ENCODE assay signal across 16 cellular contexts in genomic region chr3:128281461-128282367, GRCh38.
A peak's percentile ranks its signal among the peaks of the same experiment; 100 is the strongest.
DNase-seq lines count a peak whose midpoint lies in the region; ATAC-seq and TF ChIP-seq lines count a peak whose summit lies in the region.
"Had no signal": no experiment of that assay in that cellular context is flagged by ENCODE, and none has a peak within 500 bp of the region (broad histone marks: within the 10 kb centered on the region; RNA-seq: fewer than 3 reads in every experiment).

No MANE protein-coding gene starts in this region.

- CTCF ChIA-PET in activated naive CD4-positive, alpha-beta T cell treated with anti-CD3 and anti-CD28 coated beads, Interleukin-2, amount 10 ng/mL, durations not matched to agents 7 days and 5 days (lab: Charles Lee): no interaction called here
- CTCF ChIA-PET in naive thymus-derived CD4-positive, alpha-beta T cell (lab: Charles Lee): no interaction called here

- POLR2A ChIA-PET in naive thymus-derived CD4-positive, alpha-beta T cell (lab: Charles Lee): interaction anchor here (0.6 to 1.7 kb wide), 3 partner anchors 11 to 689 kb away, joined by 3 to 6 read pairs (median 4); no protein-coding TSS in a partner anchor

- no peak for TF ChIP-seq CTCF in esophagus muscularis mucosa (IDR thresholded peaks at IDR 0.05)
- TF ChIP-seq CTCF in tibial nerve (IDR thresholded peaks at IDR 0.05): no peak
- no peak for TF ChIP-seq CTCF in esophagus squamous epithelium (IDR thresholded peaks at IDR 0.05)

- no peak overlapping the region for H3K4me3 Mint-ChIP-seq in activated naive CD4-positive, alpha-beta T cell treated with anti-CD3 and anti-CD28 coated beads, Interleukin-2, amount 10 ng/mL, durations not matched to agents 7 days and 5 days
- H3K4me3 Mint-ChIP-seq in naive thymus-derived CD4-positive, alpha-beta T cell: no peak overlapping the region
- H3K4me3 Mint-ChIP-seq: activated CD4-positive, alpha-beta T cell treated with anti-CD3 and anti-CD28 coated beads, Interleukin-2, amount 10 ng/mL, durations not matched to agents 24 days and 14 days; CD14-positive monocyte; stimulated activated memory B cell treated with anti-CD40 and anti-IgM and Interleukin-4, amounts not matched to agents 10 μg/mL and 1 μg/mL and 100 μg/mL, for 72 hours had no signal

- H3K36me3 ChIP-seq in esophagus muscularis mucosa: peaks cover 0 to 13% (median 2%) of the 10 kb centered on the region in 4 donors
- peaks cover 0 to 20% (median 0%) of the 10 kb centered on the region in 3 experiments for H3K36me3 ChIP-seq in naive thymus-derived CD4-positive, alpha-beta T cell (ENCODE audit: control insufficient read depth in 2 of 3, insufficient read depth in 3 of 3, low read length in 3 of 3)
- H3K36me3 ChIP-seq in tibial nerve: peaks cover 0 to 12% (median 0%) of the 10 kb centered on the region in 3 donors
- H3K36me3 ChIP-seq in esophagus squamous epithelium: peaks cover 0 to 16% (median 0%) of the 10 kb centered on the region in 3 donors

- TF ChIP-seq EP300 in esophagus muscularis mucosa (IDR thresholded peaks at IDR 0.05): no peak
- no peak for TF ChIP-seq EP300 in tibial nerve (IDR thresholded peaks at IDR 0.05)

- no peak for TF ChIP-seq POLR2A in esophagus muscularis mucosa (IDR thresholded peaks at IDR 0.05; ENCODE audit: low read depth)
- TF ChIP-seq POLR2A in tibial nerve (IDR thresholded peaks at IDR 0.05): no peak
- TF ChIP-seq POLR2A in esophagus squamous epithelium (IDR thresholded peaks at IDR 0.05): no peak

- intact Hi-C loops in esophagus muscularis mucosa (cut with DNase I): no loop called here
- intact Hi-C loops in naive thymus-derived CD4-positive, alpha-beta T cell (cut with micrococcal nuclease): no loop called here
- intact Hi-C loops in esophagus squamous epithelium (cut with DNase I): no loop called here

- H3K27ac ChIP-seq in esophagus muscularis mucosa (replicated peaks in 1 of 4) (peak overlapping the region in 1 of 4 donors; percentile 68), tibial nerve (peak overlapping the region in 3 of 4 donors; percentile 16 to 84 (median 79)), esophagus squamous epithelium (no peak overlapping the region)
- no peak overlapping the region for H3K27ac ChIP-seq in naive thymus-derived CD4-positive, alpha-beta T cell (ENCODE audit: low read depth, low read length)
- H3K27ac ChIP-seq: SK-N-MC had no signal

- no peak for ATAC-seq in activated naive CD4-positive, alpha-beta T cell treated with anti-CD3 and anti-CD28 coated beads, Interleukin-2, amount 50 U/mL, for 72 hours
- ATAC-seq in naive thymus-derived CD4-positive, alpha-beta T cell: peak; percentile 14
- no peak for ATAC-seq in HG03571 (IDR thresholded peaks at IDR 0.05; ENCODE audit: unreplicated experiment)
- ATAC-seq: stimulated activated memory B cell treated with anti-CD40 and anti-IgM and Interleukin-4, amounts not matched to agents 10 μg/mL and 1 μg/mL and 100 μg/mL, for 72 hours had no signal

- H3K9me3 Mint-ChIP-seq in activated naive CD4-positive, alpha-beta T cell treated with anti-CD3 and anti-CD28 coated beads, Interleukin-2, amount 50 U/mL, for 72 hours: no peaks in the 10 kb centered on the region
- no peaks in the 10 kb centered on the region for H3K9me3 Mint-ChIP-seq in activated naive CD4-positive, alpha-beta T cell treated with anti-CD3 and anti-CD28 coated beads, Interleukin-2, amount 10 ng/mL, durations not matched to agents 7 days and 5 days
- peaks cover 0 to 3% (median 0%) of the 10 kb centered on the region in 11 donors for H3K9me3 Mint-ChIP-seq in naive thymus-derived CD4-positive, alpha-beta T cell
- H3K9me3 Mint-ChIP-seq: activated CD4-positive, alpha-beta T cell treated with anti-CD3 and anti-CD28 coated beads, Interleukin-2, amount 10 ng/mL, durations not matched to agents 24 days and 14 days; CD14-positive monocyte; stimulated activated memory B cell treated with anti-CD40 and anti-IgM and Interleukin-4, amounts not matched to agents 10 μg/mL and 1 μg/mL and 100 μg/mL, for 72 hours had no signal

- no peak for DNase-seq in activated naive CD4-positive, alpha-beta T cell treated with anti-CD3 and anti-CD28 coated beads, Interleukin-2, amount 50 U/mL, for 72 hours (ENCODE audit: low spot score in 2 of 2)
- no peak for DNase-seq in activated naive CD4-positive, alpha-beta T cell treated with anti-CD3 and anti-CD28 coated beads, Interleukin-2, amount 10 ng/mL, durations not matched to agents 7 days and 5 days
- DNase-seq in esophagus muscularis mucosa (ENCODE audit: extremely low spot score) (peak; percentile 79), tibial nerve (ENCODE audit: low spot score in 2 of 2) (no peak), NCI-H82 treated with DMSO at 0.1 percent for 48 hours (lab: John Stamatoyannopoulos, UW; ENCODE audit: unreplicated experiment) (no peak), esophagus squamous epithelium (lab: John Stamatoyannopoulos, UW) (no peak)
- no peak for DNase-seq in naive thymus-derived CD4-positive, alpha-beta T cell
- DNase-seq: activated CD4-positive, alpha-beta T cell treated with anti-CD3 and anti-CD28 coated beads, Interleukin-2, amount 10 ng/mL, durations not matched to agents 24 days and 14 days; KG1; kidney glomerular epithelial cell; NCI-H524; stimulated activated CD4-positive, alpha-beta T cell treated with anti-CD3 and anti-CD28 coated beads, Interleukin-12 subunit alpha, Interleukin-12 subunit beta, amount 100 ng/mL, for 4 hours had no signal

- no peaks in the 10 kb centered on the region for H3K4me1 Mint-ChIP-seq in activated naive CD4-positive, alpha-beta T cell treated with anti-CD3 and anti-CD28 coated beads, Interleukin-2, amount 10 ng/mL, durations not matched to agents 7 days and 5 days
- H3K4me1 Mint-ChIP-seq in naive thymus-derived CD4-positive, alpha-beta T cell: peaks cover 0 to 51% (median 37%) of the 10 kb centered on the region in 7 donors
- H3K4me1 Mint-ChIP-seq: activated CD4-positive, alpha-beta T cell treated with anti-CD3 and anti-CD28 coated beads, Interleukin-2, amount 10 ng/mL, durations not matched to agents 24 days and 14 days; CD14-positive monocyte; stimulated activated memory B cell treated with anti-CD40 and anti-IgM and Interleukin-4, amounts not matched to agents 10 μg/mL and 1 μg/mL and 100 μg/mL, for 72 hours had no signal

- H3K9me3 ChIP-seq in esophagus muscularis mucosa (no peaks in the 10 kb centered on the region), tibial nerve (no peaks in the 10 kb centered on the region), esophagus squamous epithelium (no peaks in the 10 kb centered on the region)
- no peaks in the 10 kb centered on the region for H3K9me3 ChIP-seq in naive thymus-derived CD4-positive, alpha-beta T cell (ENCODE audit: control insufficient read depth in 2 of 3, low read length in 3 of 3)

- H3K27me3 Mint-ChIP-seq in activated naive CD4-positive, alpha-beta T cell treated with anti-CD3 and anti-CD28 coated beads, Interleukin-2, amount 10 ng/mL, durations not matched to agents 7 days and 5 days: no peaks in the 10 kb centered on the region
- no peaks in the 10 kb centered on the region for H3K27me3 Mint-ChIP-seq in naive thymus-derived CD4-positive, alpha-beta T cell
- H3K27me3 Mint-ChIP-seq: activated CD4-positive, alpha-beta T cell treated with anti-CD3 and anti-CD28 coated beads, Interleukin-2, amount 10 ng/mL, durations not matched to agents 24 days and 14 days; stimulated activated memory B cell treated with anti-CD40 and anti-IgM and Interleukin-4, amounts not matched to agents 10 μg/mL and 1 μg/mL and 100 μg/mL, for 72 hours had no signal

- WGBS in esophagus muscularis mucosa: 73% methylated on average over 6 of the region's 11 CpGs
- 63 to 64% methylated on average over 11 of the region's 11 CpGs for WGBS in tibial nerve, 2 donors
- 85 to 87% methylated on average over 4 of the region's 11 CpGs for WGBS in esophagus squamous epithelium, 2 donors

- H3K4me3 ChIP-seq in esophagus muscularis mucosa: no peak overlapping the region
- no peak overlapping the region for H3K4me3 ChIP-seq in naive thymus-derived CD4-positive, alpha-beta T cell (ENCODE audit: low read length)
- no peak overlapping the region for H3K4me3 ChIP-seq in tibial nerve
- H3K4me3 ChIP-seq in esophagus squamous epithelium: no peak overlapping the region
- H3K4me3 ChIP-seq: SK-N-MC had no signal

- peak overlapping the region; percentile 7 to 79 for H3K27ac Mint-ChIP-seq in activated naive CD4-positive, alpha-beta T cell treated with anti-CD3 and anti-CD28 coated beads, Interleukin-2, amount 50 U/mL, for 72 hours
- no peak overlapping the region for H3K27ac Mint-ChIP-seq in activated naive CD4-positive, alpha-beta T cell treated with anti-CD3 and anti-CD28 coated beads, Interleukin-2, amount 10 ng/mL, durations not matched to agents 7 days and 5 days
- peak overlapping the region in 3 of 9 donors; percentile 45 to 66 (median 65) for H3K27ac Mint-ChIP-seq in naive thymus-derived CD4-positive, alpha-beta T cell
- H3K27ac Mint-ChIP-seq: activated CD4-positive, alpha-beta T cell treated with anti-CD3 and anti-CD28 coated beads, Interleukin-2, amount 10 ng/mL, durations not matched to agents 24 days and 14 days; stimulated activated memory B cell treated with anti-CD40 and anti-IgM and Interleukin-4, amounts not matched to agents 10 μg/mL and 1 μg/mL and 100 μg/mL, for 72 hours had no signal

- H3K4me1 ChIP-seq in esophagus muscularis mucosa (peaks cover 36 to 51% (median 41%) of the 10 kb centered on the region in 4 donors), tibial nerve (peaks cover 0 to 63% (median 42%) of the 10 kb centered on the region in 4 donors), esophagus squamous epithelium (peaks cover 0 to 42% (median 6%) of the 10 kb centered on the region in 3 donors)
- H3K4me1 ChIP-seq in naive thymus-derived CD4-positive, alpha-beta T cell (ENCODE audit: control insufficient read depth in 2 of 2, insufficient read depth in 2 of 2, low read length in 2 of 2): no peaks in the 10 kb centered on the region

- H3K27me3 ChIP-seq in esophagus muscularis mucosa (no peaks in the 10 kb centered on the region), tibial nerve (no peaks in the 10 kb centered on the region), esophagus squamous epithelium (no peaks in the 10 kb centered on the region)
- H3K27me3 ChIP-seq in naive thymus-derived CD4-positive, alpha-beta T cell (ENCODE audit: control insufficient read depth in 2 of 2, insufficient read depth in 2 of 2, low read length in 2 of 2): no peaks in the 10 kb centered on the region

- no peaks in the 10 kb centered on the region for H3K36me3 Mint-ChIP-seq in activated naive CD4-positive, alpha-beta T cell treated with anti-CD3 and anti-CD28 coated beads, Interleukin-2, amount 50 U/mL, for 72 hours
- no peaks in the 10 kb centered on the region for H3K36me3 Mint-ChIP-seq in activated naive CD4-positive, alpha-beta T cell treated with anti-CD3 and anti-CD28 coated beads, Interleukin-2, amount 10 ng/mL, durations not matched to agents 7 days and 5 days
- H3K36me3 Mint-ChIP-seq in naive thymus-derived CD4-positive, alpha-beta T cell: peaks cover 0 to 34% (median 19%) of the 10 kb centered on the region in 5 donors

Comparison
In these comparisons a context has a peak if more than half of its experiments do, and no peak if none do; other contexts are left out.
1. H3K27ac ChIP-seq: peak in tibial nerve (3 of 4); none in naive thymus-derived CD4-positive, alpha-beta T cell (single experiment) and esophagus squamous epithelium (0 of 4).